Comparison of ENCODE assay signal across 1 cellular context in the genomic region with DNA sequence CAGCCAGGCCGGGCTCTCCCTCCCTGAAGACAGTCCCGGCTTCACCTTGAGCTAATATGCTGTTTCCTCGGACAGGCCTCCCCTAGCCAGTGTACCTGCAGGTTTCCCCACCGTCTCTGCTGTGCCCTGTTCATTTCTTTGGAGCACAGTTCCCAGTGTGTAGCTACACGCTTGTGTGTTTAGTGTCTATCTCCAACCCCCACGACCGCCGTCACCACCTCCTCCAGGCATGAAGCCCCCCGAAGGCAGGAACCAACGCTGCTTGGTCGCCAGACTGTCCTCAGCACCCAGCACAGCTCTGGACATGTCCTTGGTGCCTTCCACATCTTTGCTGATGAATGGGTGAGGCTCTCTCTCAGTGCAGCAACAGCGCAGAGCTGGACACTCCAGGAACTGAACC.
TF ChIP-seq lines count a peak whose summit lies in the region.

No MANE protein-coding gene starts in this region.

TF ChIP-seq in H1, 55 proteins besides CTCF, POLR2A, EP300 and RAD21:
- TF ChIP-seq RXRA (IDR thresholded peaks at IDR 0.05; ENCODE audit: insufficient read depth, low read depth, low read length) (no peak), RFX5 (IDR thresholded peaks at IDR 0.05; ENCODE audit: borderline replicate concordance, low read depth, low read length) (no peak), CHD2 (IDR thresholded peaks at IDR 0.05; ENCODE audit: low read length) (no peak), CHD1 (IDR thresholded peaks at IDR 0.05; ENCODE audit: low read depth, low read length) (no peak), CEBPB (IDR thresholded peaks at IDR 0.05; ENCODE audit: low read depth, low read length) (no peak), SIN3A (conservative IDR thresholded peaks at IDR 0.05 in 1 of 2, IDR thresholded peaks at IDR 0.05 in 1 of 2; ENCODE audit: low read depth in 1 of 2, low read length in 2 of 2) (no peak), KDM1A (IDR thresholded peaks at IDR 0.05; ENCODE audit: borderline replicate concordance, low read length) (no peak), NRF1 (IDR thresholded peaks at IDR 0.05; ENCODE audit: low read depth, low read length) (no peak), BACH1 (IDR thresholded peaks at IDR 0.05; ENCODE audit: low read length) (no peak), SP2 (IDR thresholded peaks at IDR 0.05; ENCODE audit: low read length) (no peak), BRCA1 (IDR thresholded peaks at IDR 0.05; ENCODE audit: low read depth, low read length) (no peak), ASH2L (IDR thresholded peaks at IDR 0.05; ENCODE audit: low read length) (no peak), MAFK (IDR thresholded peaks at IDR 0.05; ENCODE audit: low read depth, low read length) (no peak), POU5F1 (IDR thresholded peaks at IDR 0.05; ENCODE audit: low read depth, low read length) (no peak), PHF8 (conservative IDR thresholded peaks at IDR 0.05; ENCODE audit: low read depth, low read length) (no peak), CTBP2 (IDR thresholded peaks at IDR 0.05; ENCODE audit: borderline replicate concordance, insufficient read depth, insufficient read length, low read length) (no peak)
